8 cellular contexts compared by ENCODE assay signal in the genomic region with DNA sequence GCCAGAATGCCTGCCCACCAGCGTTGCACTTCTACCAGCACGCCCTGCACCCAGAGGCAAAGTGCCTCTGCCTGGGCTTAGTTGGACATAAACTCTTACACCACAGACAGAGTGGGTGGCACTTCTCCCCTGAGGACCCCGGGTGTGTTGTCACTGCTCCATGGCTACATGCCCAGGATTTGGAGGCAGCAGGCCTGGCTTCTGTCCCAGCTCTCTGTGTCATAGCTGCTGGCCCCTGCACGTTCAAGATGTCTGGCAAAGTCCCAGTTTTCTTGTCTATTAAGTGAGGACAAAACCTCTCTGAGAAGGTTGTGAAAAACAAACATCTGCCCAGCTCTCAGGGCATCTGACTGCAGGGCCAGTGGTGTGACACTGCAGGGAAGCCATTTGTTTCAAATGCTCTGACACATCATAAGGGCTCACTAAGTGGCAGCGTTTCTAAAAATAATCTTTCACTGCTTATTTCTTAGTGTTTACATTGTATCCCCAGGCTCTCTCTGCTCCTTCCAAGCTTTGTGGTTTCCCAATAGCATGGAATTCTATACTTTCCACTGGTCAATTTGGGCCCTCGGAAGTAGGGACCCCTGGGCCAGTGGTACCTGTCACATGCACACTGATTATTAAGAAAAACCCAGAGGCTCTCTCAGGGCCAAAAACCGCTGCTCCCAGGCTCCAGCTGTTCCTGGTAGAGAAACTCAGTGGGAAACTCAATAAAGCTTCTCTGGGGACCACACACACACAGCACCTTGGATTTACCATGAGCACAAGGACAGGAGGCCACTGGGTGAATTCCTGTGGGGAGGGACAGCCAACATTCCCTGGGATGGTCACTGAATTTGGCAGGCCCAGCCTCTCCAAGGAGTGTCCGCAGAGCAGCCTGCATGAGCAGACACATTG.
DNase-seq lines count a peak whose midpoint lies in the region; ATAC-seq and TF ChIP-seq lines count a peak whose summit lies in the region.

No MANE protein-coding gene starts in this region.

- H3K27me3 Mint-ChIP-seq in CD4-positive, alpha-beta memory T cell: no peaks in the 10 kb centered on the region

- peaks cover 0 to 8% (median 0%) of the 10 kb centered on the region in 4 donors for H3K4me1 ChIP-seq in Peyer's patch
- H3K4me1 ChIP-seq in CD4-positive, alpha-beta memory T cell (ENCODE audit: insufficient read depth, low read length): no peaks in the 10 kb centered on the region

- CTCF ChIA-PET in CD4-positive, alpha-beta memory T cell (lab: Charles Lee; ENCODE audit: partially characterized antibody): interaction anchor here (0.6 to 8.8 kb wide), 2 partner anchors 16 to 62 kb away, joined by 3 to 56 read pairs; no protein-coding TSS in a partner anchor

- H3K4me3 ChIP-seq in HFF-Myc (replicated peaks; ENCODE audit: low read depth, low read length) (no peak overlapping the region), Peyer's patch (no peak overlapping the region)
- H3K4me3 ChIP-seq in CD4-positive, alpha-beta memory T cell (ENCODE audit: low read length in 2 of 2): no peak overlapping the region

- intact Hi-C loops in CD4-positive, alpha-beta memory T cell (cut with micrococcal nuclease): no loop called here

- peak; percentile 94 for DNase-seq in HFF-Myc (ENCODE audit: extremely low read depth, low read depth)
- DNase-seq in Peyer's patch: peak; percentile 14 to 64 (median 49)
- peak; percentile 99 for DNase-seq in fibroblast of gingiva (ENCODE audit: low read depth)
- peak; percentile 42 for DNase-seq in non-pigmented ciliary epithelial cell (ENCODE audit: low read depth)
- no peak for DNase-seq in GDM1 (lab: John Stamatoyannopoulos, UW)
- no peak for DNase-seq in CD4-positive, alpha-beta memory T cell
- no peak for DNase-seq in KG1 (lab: John Stamatoyannopoulos, UW)

- ATAC-seq in GM19035 (IDR thresholded peaks at IDR 0.05; ENCODE audit: unreplicated experiment): no peak

- peaks cover 0 to 21% (median 0%) of the 10 kb centered on the region in 3 donors for H3K36me3 ChIP-seq in Peyer's patch
- no peaks in the 10 kb centered on the region for H3K36me3 ChIP-seq in CD4-positive, alpha-beta memory T cell (ENCODE audit: insufficient read depth, low read length)

- POLR2A ChIA-PET in CD4-positive, alpha-beta memory T cell (lab: Charles Lee; ENCODE audit: partially characterized antibody): no interaction called here

- H3K27me3 ChIP-seq in Peyer's patch: no peaks in the 10 kb centered on the region
- no peaks in the 10 kb centered on the region for H3K27me3 ChIP-seq in CD4-positive, alpha-beta memory T cell (ENCODE audit: insufficient read depth, low read length)

- no peak overlapping the region for H3K4me3 Mint-ChIP-seq in CD4-positive, alpha-beta memory T cell

- H3K27ac Mint-ChIP-seq in CD4-positive, alpha-beta memory T cell: peak overlapping the region in 3 of 7 donors; percentile 29 to 84 (median 49)

- TF ChIP-seq POLR2A in Peyer's patch (IDR thresholded peaks at IDR 0.05): no peak

- no peaks in the 10 kb centered on the region for H3K4me1 Mint-ChIP-seq in CD4-positive, alpha-beta memory T cell

- no peak for TF ChIP-seq CTCF in HFF-Myc (IDR thresholded peaks at IDR 0.05; ENCODE audit: low read depth, low read length, missing control alignments)
- no peak for TF ChIP-seq CTCF in Peyer's patch (IDR thresholded peaks at IDR 0.05)

- peak overlapping the region in 2 of 4 donors; percentile 10 to 57 for H3K27ac ChIP-seq in Peyer's patch
- H3K27ac ChIP-seq in CD4-positive, alpha-beta memory T cell (ENCODE audit: low read depth, low read length): no peak overlapping the region

- no peaks in the 10 kb centered on the region for H3K9me3 ChIP-seq in Peyer's patch
- no peaks in the 10 kb centered on the region for H3K9me3 ChIP-seq in CD4-positive, alpha-beta memory T cell (ENCODE audit: control insufficient read depth in 1 of 2, low read length in 2 of 2)

- no peaks in the 10 kb centered on the region for H3K9me3 Mint-ChIP-seq in CD4-positive, alpha-beta memory T cell

- peaks cover 14 to 20% of the 10 kb centered on the region in 2 donors for H3K36me3 Mint-ChIP-seq in CD4-positive, alpha-beta memory T cell

Comparison
In these comparisons a context has a peak if more than half of its experiments do, and no peak if none do; other contexts are left out.
1. DNase-seq: peak in HFF-Myc (single experiment), Peyer's patch (3 of 3), fibroblast of gingiva (single experiment) and non-pigmented ciliary epithelial cell (single experiment); none in GDM1 (single experiment), CD4-positive, alpha-beta memory T cell (0 of 5) and KG1 (single experiment).